In genomic region chr4:119656986-119657635, GRCh38 we compare ENCODE assay signal across 18 cellular contexts. TPM values are rescaled to one million over a fixed set of nuclear protein-coding genes. Genes with fewer than 3 reads are reported as not detected.
DNase-seq lines count a peak whose midpoint lies in the region; ATAC-seq and TF ChIP-seq lines count a peak whose summit lies in the region.
"Had no signal": no experiment of that assay in that cellular context is flagged by ENCODE, and none has a peak within 500 bp of the region (broad histone marks: within the 10 kb centered on the region; RNA-seq: fewer than 3 reads in every experiment).

No MANE protein-coding gene starts in this region.

- peak; percentile 7 for DNase-seq in AG08395 (ENCODE audit: low spot score)
- DNase-seq in HT-29 (ENCODE audit: low spot score), result peak; percentile 19
- DNase-seq in mammary epithelial cell, result peak; percentile 47
- peak; percentile 10 for DNase-seq in kidney epithelial cell (ENCODE audit: low read depth)
- DNase-seq in activated T-cell treated with anti-CD3 and anti-CD28 coated beads, Interleukin-2, amount 50 U/mL, for 72 hours, result no peak
- DNase-seq in esophagus muscularis mucosa (ENCODE audit: extremely low spot score), result no peak
- DNase-seq: activated CD8-positive, alpha-beta memory T cell treated with anti-CD3 and anti-CD28 coated beads for 24 hours; gastrocnemius medialis; H7; midbrain; NCI-H1092; NCI-H2227 treated with DMSO at 0.1 percent for 48 hours; stimulated activated CD4-positive, alpha-beta T cell treated with anti-CD3 and anti-CD28 coated beads, Interleukin-4, amount 100 ng/mL, for 1 hour had no signal

- ATAC-seq in HG03025 (IDR thresholded peaks at IDR 0.05; ENCODE audit: low FRiP score, unreplicated experiment) (no peak), GM21447 (IDR thresholded peaks at IDR 0.05; ENCODE audit: unreplicated experiment) (no peak)
- no peak for ATAC-seq in activated T-cell treated with anti-CD3 and anti-CD28 coated beads, Interleukin-2, amount 50 U/mL, for 72 hours (replicated peaks in 1 of 2)
- ATAC-seq: gastrocnemius medialis, sciatic nerve had no signal

- dilution Hi-C loops in mammary epithelial cell (cut with HindIII; ENCODE audit: low sequenced_read_pairs), result no loop called here

- no peak overlapping the region for H3K27ac Mint-ChIP-seq in activated T-cell treated with anti-CD3 and anti-CD28 coated beads, Interleukin-2, amount 50 U/mL, for 72 hours

- H3K4me1 Mint-ChIP-seq in activated T-cell treated with anti-CD3 and anti-CD28 coated beads, Interleukin-2, amount 50 U/mL, for 72 hours (ENCODE audit: low read depth), result no peaks in the 10 kb centered on the region

- no TSS peak for BruUV-seq in mammary epithelial cell (replicated peaks; lab: Mats Ljungman, UMichigan)

- H3K4me3 Mint-ChIP-seq in activated T-cell treated with anti-CD3 and anti-CD28 coated beads, Interleukin-2, amount 50 U/mL, for 72 hours, result no peak overlapping the region

- H3K9ac ChIP-seq in mammary epithelial cell (ENCODE audit: insufficient read depth, low read length), result no peak overlapping the region

- no peaks in the 10 kb centered on the region for H3K36me3 Mint-ChIP-seq in activated T-cell treated with anti-CD3 and anti-CD28 coated beads, Interleukin-2, amount 50 U/mL, for 72 hours (ENCODE audit: insufficient read depth in 2 of 2)

- in situ Hi-C loops in mammary epithelial cell (cut with MboI; ENCODE audit: low sequenced_read_pairs in 2 of 2), result no loop called here

- H3K9me3 ChIP-seq in mammary epithelial cell (replicated peaks; ENCODE audit: insufficient read depth, low read length) (no peaks in the 10 kb centered on the region), esophagus muscularis mucosa (no peaks in the 10 kb centered on the region)
- H3K9me3 ChIP-seq: gastrocnemius medialis, neutrophil, tibial nerve had no signal

- H3K27ac ChIP-seq in mammary epithelial cell (ENCODE audit: insufficient read depth, low read depth, low read length) (no peak overlapping the region), esophagus muscularis mucosa (replicated peaks in 1 of 4) (no peak overlapping the region)
- H3K27ac ChIP-seq: gastrocnemius medialis, neutrophil, tibial nerve had no signal

- TF ChIP-seq POLR2A in esophagus muscularis mucosa (IDR thresholded peaks at IDR 0.05; ENCODE audit: low read depth), result no peak

- CTCF ChIA-PET in mammary epithelial cell (lab: Charles Lee; ENCODE audit: low non-redundant PET), result no interaction called here

- no peak for TF ChIP-seq EP300 in esophagus muscularis mucosa (IDR thresholded peaks at IDR 0.05)

- H3K27me3 ChIP-seq in mammary epithelial cell (ENCODE audit: insufficient read depth, low read length) (no peaks in the 10 kb centered on the region), kidney epithelial cell (ENCODE audit: control insufficient read depth, insufficient read depth, low read length) (no peaks in the 10 kb centered on the region), esophagus muscularis mucosa (no peaks in the 10 kb centered on the region)
- H3K27me3 ChIP-seq: gastrocnemius medialis, neutrophil, tibial nerve had no signal

- peak overlapping the region; percentile 13 for H2AFZ ChIP-seq in mammary epithelial cell (ENCODE audit: low read depth, low read length)

- peaks cover 8% of the 10 kb centered on the region for H3K4me1 ChIP-seq in mammary epithelial cell (ENCODE audit: insufficient read depth, low read length)
- peaks cover 0 to 16% (median 10%) of the 10 kb centered on the region in 4 donors for H3K4me1 ChIP-seq in esophagus muscularis mucosa
- H3K4me1 ChIP-seq: gastrocnemius medialis, tibial nerve had no signal

- H4K20me1 ChIP-seq in mammary epithelial cell (ENCODE audit: insufficient read depth, low read length), result no peaks in the 10 kb centered on the region

- TF ChIP-seq CTCF in mammary epithelial cell (conservative IDR thresholded peaks at IDR 0.05 in 1 of 2, IDR thresholded peaks at IDR 0.05 in 1 of 2; ENCODE audit: extremely low read depth in 1 of 2, insufficient read depth in 1 of 2, low read depth in 1 of 2, low read length in 2 of 2) (no peak), kidney epithelial cell (IDR thresholded peaks at IDR 0.05; ENCODE audit: insufficient read depth, low read length, poor library complexity, severe bottlenecking) (no peak), esophagus muscularis mucosa (IDR thresholded peaks at IDR 0.05) (no peak)

- H3K79me2 ChIP-seq in mammary epithelial cell (ENCODE audit: insufficient read depth, low read length), result no peaks in the 10 kb centered on the region

- intact Hi-C loops in mammary epithelial cell (cut with micrococcal nuclease), result no loop called here
- intact Hi-C loops in esophagus muscularis mucosa (cut with DNase I), result no loop called here

- H3K4me2 ChIP-seq in mammary epithelial cell (ENCODE audit: insufficient read depth, low read depth, low read length), result no peak overlapping the region

- H3K4me3 ChIP-seq in mammary epithelial cell (replicated peaks in 1 of 3; ENCODE audit: insufficient read depth in 1 of 3, low read depth in 2 of 3, low read length in 3 of 3), result no peak overlapping the region
- H3K4me3 ChIP-seq in kidney epithelial cell (ENCODE audit: low read depth, low read length), result no peak overlapping the region
- no peak overlapping the region for H3K4me3 ChIP-seq in esophagus muscularis mucosa
- H3K4me3 ChIP-seq: gastrocnemius medialis, tibial nerve had no signal

- H3K27me3 Mint-ChIP-seq in activated T-cell treated with anti-CD3 and anti-CD28 coated beads, Interleukin-2, amount 50 U/mL, for 72 hours (ENCODE audit: low read depth), result peaks cover under 1% of the 10 kb centered on the region

- no peaks in the 10 kb centered on the region for H3K9me3 Mint-ChIP-seq in activated T-cell treated with anti-CD3 and anti-CD28 coated beads, Interleukin-2, amount 50 U/mL, for 72 hours

- no peaks in the 10 kb centered on the region for H3K36me3 ChIP-seq in mammary epithelial cell (ENCODE audit: insufficient read depth, low read length)
- no peaks in the 10 kb centered on the region for H3K36me3 ChIP-seq in kidney epithelial cell (ENCODE audit: control insufficient read depth, insufficient read depth, low read length)
- H3K36me3 ChIP-seq in esophagus muscularis mucosa, result no peaks in the 10 kb centered on the region
- H3K36me3 ChIP-seq: gastrocnemius medialis, neutrophil, tibial nerve had no signal

RNA-seq across cellular contexts. Expression of gene PDE5A, which starts 28.5 kb away (rescaled TPM):
- total RNA-seq in HT-29 (2014; rRNA removed; shearing (Covaris generic)), result 2.0 and 3.0 TPM in 2 replicates
- total RNA-seq in mammary epithelial cell (10 to 100 TPM in 1 of 2 donors, 1 to 10 TPM in 1; 4.3 to 17.3 TPM), kidney epithelial cell (2.2 and 7.6 TPM in 2 replicates), esophagus muscularis mucosa (100 to 1,000 TPM; 154 to 208 (median 199) TPM)
- polyA plus RNA-seq in mammary epithelial cell, result 0.69 TPM
- polyA minus RNA-seq in mammary epithelial cell, result 2.3 TPM
- 1 to 10 TPM in 1 of 2 donors, under 1 TPM in 1; 0.94 to 1.0 TPM for total RNA-seq in activated T-cell treated with anti-CD3 and anti-CD28 coated beads, Interleukin-2, amount 50 U/mL, for 72 hours

Comparison
In these comparisons a context has a peak if more than half of its experiments do, and no peak if none do; other contexts are left out.
1. DNase-seq: peak in AG08395 (single experiment), HT-29 (single experiment), mammary epithelial cell (single experiment) and kidney epithelial cell (single experiment); none in activated T-cell treated with anti-CD3 and anti-CD28 coated beads, Interleukin-2, amount 50 U/mL, for 72 hours (0 of 2) and esophagus muscularis mucosa (single experiment).
2. RNA of gene PDE5A, which starts 28.5 kb away (total RNA-seq): 154 to 208 TPM in esophagus muscularis mucosa; 4.3 to 17.3 TPM in mammary epithelial cell, 2.2 to 7.6 TPM in kidney epithelial cell, 2.0 to 3.0 TPM in HT-29 and 0.94 to 1.0 TPM in activated T-cell treated with anti-CD3 and anti-CD28 coated beads, Interleukin-2, amount 50 U/mL, for 72 hours; every median in the first group is over 4 times any median in the second.